In genomic region chr2:200406379-200406778, GRCh38 we compare ENCODE assay signal across 9 cellular contexts.
DNase-seq lines count a peak whose midpoint lies in the region; ATAC-seq and TF ChIP-seq lines count a peak whose summit lies in the region.
"Had no signal": no experiment of that assay in that cellular context is flagged by ENCODE, and none has a peak within 500 bp of the region (broad histone marks: within the 10 kb centered on the region; RNA-seq: fewer than 3 reads in every experiment).

No MANE protein-coding gene starts in this region.

- no peaks in the 10 kb centered on the region for H3K27me3 ChIP-seq in AG04450 (ENCODE audit: control insufficient read depth, insufficient read depth, low read length)

- H3K27ac Mint-ChIP-seq in immature natural killer cell: peak overlapping the region in 2 of 6 donors; percentile 1 to 47

- H3K4me3 ChIP-seq in AG04450 (ENCODE audit: low read depth, low read length): no peak overlapping the region

- peak; percentile 73 for ATAC-seq in GM21786 (IDR thresholded peaks at IDR 0.05; ENCODE audit: unreplicated experiment)

- no peaks in the 10 kb centered on the region for H3K27me3 Mint-ChIP-seq in immature natural killer cell (ENCODE audit: low read depth in 3 of 3)

- H3K4me3 Mint-ChIP-seq in immature natural killer cell: peak overlapping the region in 3 of 5 donors; percentile 12 to 52 (median 27)

- no peak for TF ChIP-seq CTCF in AG04450 (IDR thresholded peaks at IDR 0.05; ENCODE audit: low read depth, low read length)
- TF ChIP-seq CTCF in GM10248 (IDR thresholded peaks at IDR 0.05; ENCODE audit: control extremely low read depth, extremely low read depth, low read depth, missing control alignments): no peak

- CTCF ChIA-PET in AG04450 (lab: Charles Lee) (interaction anchor here (1.5 to 1.9 kb wide), 2 partner anchors 426 to 433 kb away, joined by 3 to 4 read pairs; no protein-coding TSS in a partner anchor), GM10248 (lab: Yijun Ruan, JAX) (interaction anchor here (1.2 to 3.3 kb wide), 6 partner anchors 8 to 181 kb away, joined by 3 to 12 read pairs (median 4); no protein-coding TSS in a partner anchor)

- H3K27ac ChIP-seq in AG04450 (ENCODE audit: low read depth, low read length): peak overlapping the region; percentile 89

- H3K9me3 Mint-ChIP-seq in immature natural killer cell: no peaks in the 10 kb centered on the region

- no peaks in the 10 kb centered on the region for H3K36me3 Mint-ChIP-seq in immature natural killer cell

- POLR2A ChIA-PET in AG04450 (lab: Yijun Ruan, JAX) (interaction anchor here (1.1 to 1.3 kb wide), 2 partner anchors 9 to 120 kb away, joined by 3 to 5 read pairs; partner anchors contain the start of gene SGO2), GM10248 (lab: Yijun Ruan, JAX) (no interaction called here)

- no peak for DNase-seq in AG04450 (ENCODE audit: low read depth, low spot score)
- peak; percentile 61 for DNase-seq in RPMI7951 (ENCODE audit: low read depth)
- DNase-seq in immature natural killer cell: no peak
- no peak for DNase-seq in NCI-H345 (lab: John Stamatoyannopoulos, UW)
- DNase-seq in GM10248 (ENCODE audit: extremely low spot score): no peak
- no peak for DNase-seq in occipital lobe (lab: John Stamatoyannopoulos, UW)
- no peak for DNase-seq in GDM1 (lab: John Stamatoyannopoulos, UW)
- DNase-seq: cortex of kidney had no signal

- peaks cover 8 to 11% of the 10 kb centered on the region in 2 donors for H3K4me1 Mint-ChIP-seq in immature natural killer cell

- no peaks in the 10 kb centered on the region for H3K9me3 ChIP-seq in AG04450 (ENCODE audit: control insufficient read depth, insufficient read depth, low read length)
